Comparison of ENCODE assay signal across 13 cellular contexts in genomic region chr2:165897741-165898140, GRCh38. TPM values are rescaled to one million over a fixed set of nuclear protein-coding genes. Genes with fewer than 3 reads are reported as not detected.
DNase-seq lines count a peak whose midpoint lies in the region; ATAC-seq and FAIRE-seq lines count a peak whose summit lies in the region.
"Had no signal": no experiment of that assay in that cellular context is flagged by ENCODE, and none has a peak within 500 bp of the region (broad histone marks: within the 10 kb centered on the region; RNA-seq: fewer than 3 reads in every experiment).

No MANE protein-coding gene starts in this region.

- DNase-seq in GM18507 (ENCODE audit: extremely low spot score, insufficient read length, low read depth) (no peak), dermis microvascular lymphatic vessel endothelial cell (ENCODE audit: low read depth in 2 of 2) (peak; percentile 47 to 85), NCI-H146 treated with DMSO at 0.1 percent for 48 hours (lab: John Stamatoyannopoulos, UW; ENCODE audit: unreplicated experiment) (no peak), NAMALWA (ENCODE audit: low spot score) (no peak)
- no peak for DNase-seq in stimulated activated CD4-positive, alpha-beta T cell treated with anti-CD3 and anti-CD28 coated beads, Interleukin-2, amount 100 ng/mL, for 24 hours
- DNase-seq: activated B cell treated with CpG ODN at 0.5 μM for 24 hours, cortex of kidney, heart left ventricle, NCI-H1092 had no signal

- peak; percentile 59 for ATAC-seq in GM21528 (IDR thresholded peaks at IDR 0.05; ENCODE audit: low FRiP score, unreplicated experiment)
- ATAC-seq in HG03378 (IDR thresholded peaks at IDR 0.05; ENCODE audit: unreplicated experiment), result peak; percentile 36
- ATAC-seq in activated CD4-positive, CD25-positive, alpha-beta regulatory T cell treated with anti-CD3 and anti-CD28 coated beads, Interleukin-2, amount 50 U/mL, for 24 hours, result no peak
- ATAC-seq: heart left ventricle, Panc1 had no signal

- peak; percentile 44 for FAIRE-seq in GM18507 (lab: Jason Lieb, UNC)

RNA-seq across cellular contexts. Expression of gene TTC21B, which starts 55.8 kb away (rescaled TPM):
- total RNA-seq in dermis microvascular lymphatic vessel endothelial cell, result 20.9 and 25.3 TPM in 2 replicates

Comparison
In these comparisons a context has a peak if more than half of its experiments do, and no peak if none do; other contexts are left out.
1. DNase-seq: peak in dermis microvascular lymphatic vessel endothelial cell (2 of 2); none in GM18507 (single experiment), stimulated activated CD4-positive, alpha-beta T cell treated with anti-CD3 and anti-CD28 coated beads, Interleukin-2, amount 100 ng/mL, for 24 hours (0 of 2), NCI-H146 treated with DMSO at 0.1 percent for 48 hours (single experiment) and NAMALWA (single experiment).
2. ATAC-seq: peak in GM21528 (single experiment) and HG03378 (single experiment); none in activated CD4-positive, CD25-positive, alpha-beta regulatory T cell treated with anti-CD3 and anti-CD28 coated beads, Interleukin-2, amount 50 U/mL, for 24 hours (0 of 2).